Comparison of ENCODE assay signal across 15 cellular contexts in the genomic region with DNA sequence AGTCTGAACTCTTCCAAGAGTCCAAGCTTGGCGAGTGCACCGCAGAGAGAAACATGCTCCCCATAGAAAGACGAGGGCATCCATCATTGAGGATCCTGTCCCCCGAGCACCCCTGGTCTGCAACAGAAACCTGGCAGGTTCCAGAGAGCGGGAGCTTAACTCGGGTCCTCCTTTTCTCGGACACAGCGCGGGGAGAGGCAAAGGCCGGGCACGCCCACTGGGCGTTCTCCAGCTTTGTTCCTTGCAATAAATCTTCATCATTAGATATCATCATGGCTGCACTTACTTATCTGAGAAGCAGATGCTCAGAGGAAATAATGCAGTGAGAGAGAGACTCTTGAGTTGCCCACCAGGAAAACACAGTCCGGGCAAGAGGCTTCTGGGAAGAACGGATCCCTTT.
"Had no signal": no experiment of that assay in that cellular context is flagged by ENCODE, and none has a peak within 500 bp of the region (broad histone marks: within the 10 kb centered on the region; RNA-seq: fewer than 3 reads in every experiment).

No MANE protein-coding gene starts in this region.

- ATAC-seq: activated T-cell treated with anti-CD3 and anti-CD28 coated beads, Interleukin-2, amount 50 U/mL, for 4 hours; foreskin keratinocyte; left lobe of liver; psoas muscle; WTC11 had no signal

- H3K27ac Mint-ChIP-seq: activated naive CD8-positive, alpha-beta T cell; WTC11 had no signal

- H3K9me3 ChIP-seq: esophagus squamous epithelium, psoas muscle had no signal

- DNase-seq: activated CD4-positive, alpha-beta T cell treated with anti-CD3 and anti-CD28 coated beads for 48 hours; activated CD8-positive, alpha-beta memory T cell treated with anti-CD3 and anti-CD28 coated beads, Interleukin-2, amount 10 ng/mL, durations not matched to agents 7 days and 5 days; activated effector memory CD4-positive, alpha-beta T cell treated with anti-CD3 and anti-CD28 coated beads, Interleukin-2, amount 50 U/mL, for 16 hours; activated T-cell treated with anti-CD3 and anti-CD28 coated beads, Interleukin-2, amount 50 U/mL, for 4 hours; aorta; esophagus squamous epithelium; foreskin keratinocyte; mammary epithelial cell; psoas muscle; stimulated activated CD4-positive, alpha-beta T cell treated with anti-CD3 and anti-CD28 coated beads, Interleukin-12 subunit alpha, Interleukin-12 subunit beta, amount 100 ng/mL, for 4 hours; stimulated activated naive CD4-positive, alpha-beta T cell treated with Interleukin-2 at 50 U/mL for 16 hours; trophoblast cell had no signal

- H3K9me3 Mint-ChIP-seq: activated T-cell treated with anti-CD3 and anti-CD28 coated beads, Interleukin-2, amount 50 U/mL, for 4 hours; WTC11 had no signal

- H3K4me3 Mint-ChIP-seq: activated naive CD8-positive, alpha-beta T cell; WTC11 had no signal

- H3K4me1 ChIP-seq: foreskin keratinocyte, psoas muscle had no signal

- H3K36me3 Mint-ChIP-seq: activated CD8-positive, alpha-beta memory T cell treated with anti-CD3 and anti-CD28 coated beads, Interleukin-2, amount 10 ng/mL, durations not matched to agents 7 days and 5 days; activated naive CD8-positive, alpha-beta T cell; WTC11 had no signal

- H3K27ac ChIP-seq: esophagus squamous epithelium, foreskin keratinocyte, psoas muscle had no signal
